ENCODE assay signal across 18 cellular contexts in genomic region chr20:16040742-16041141, GRCh38.
"Had no signal": no experiment of that assay in that cellular context is flagged by ENCODE, and none has a peak within 500 bp of the region (broad histone marks: within the 10 kb centered on the region; RNA-seq: fewer than 3 reads in every experiment).

No MANE protein-coding gene starts in this region.

- DNase-seq: activated CD4-positive, alpha-beta memory T cell treated with anti-CD3 and anti-CD28 coated beads, Interleukin-2, amount 10 ng/mL, durations not matched to agents 7 days and 5 days; activated CD4-positive, alpha-beta T cell treated with anti-CD3 and anti-CD28 coated beads for 36 hours; activated CD8-positive, alpha-beta memory T cell treated with anti-CD3 and anti-CD28 coated beads, Interleukin-2, amount 50 U/mL, for 4 hours; activated naive CD4-positive, alpha-beta T cell; colonic mucosa; effector CD8-positive, alpha-beta T cell; left ventricle myocardium superior; mesendoderm; ovary; stimulated activated CD4-positive, alpha-beta T cell treated with anti-CD3 and anti-CD28 coated beads, Interleukin-2, amount 100 ng/mL, for 48 hours; stomach; T1000 had no signal

- H3K4me1 Mint-ChIP-seq: activated CD4-positive, alpha-beta memory T cell treated with anti-CD3 and anti-CD28 coated beads, Interleukin-2, amount 10 ng/mL, durations not matched to agents 7 days and 5 days; activated CD4-positive, alpha-beta T cell treated with anti-CD3 and anti-CD28 coated beads for 36 hours had no signal

- H3K36me3 ChIP-seq: cardiac muscle cell, colonic mucosa, ovary, stomach, thoracic aorta had no signal

- H3K4me2 ChIP-seq: hepatocyte had no signal

- H3K4me1 ChIP-seq: colonic mucosa, stomach had no signal

- H3K27me3 ChIP-seq: cardiac muscle cell, colonic mucosa, hepatocyte, ovary, stomach had no signal

- H3K27ac Mint-ChIP-seq: activated CD4-positive, alpha-beta memory T cell treated with anti-CD3 and anti-CD28 coated beads, Interleukin-2, amount 10 ng/mL, durations not matched to agents 7 days and 5 days; activated CD4-positive, alpha-beta T cell treated with anti-CD3 and anti-CD28 coated beads for 36 hours; activated T-helper 1 cell treated with anti-CD3 and anti-CD28 coated beads, Interleukin-12 subunit alpha, Interleukin-12 subunit beta, Interleukin-2, Interleukin-4 antibody, amounts not matched to agents 30 ng/mL and 10 ng/mL and 1 ng/mL, durations not matched to agents 14 hours and 24 hours and 36 hours had no signal

- H3K4me3 ChIP-seq: cardiac muscle cell, colonic mucosa, hepatocyte, ovary, stomach, thoracic aorta had no signal

- H3K27ac ChIP-seq: cardiac muscle cell, colonic mucosa, hepatocyte, ovary, stomach, thoracic aorta, VCaP had no signal

- H3K4me3 Mint-ChIP-seq: activated CD4-positive, alpha-beta memory T cell treated with anti-CD3 and anti-CD28 coated beads, Interleukin-2, amount 10 ng/mL, durations not matched to agents 7 days and 5 days; activated CD4-positive, alpha-beta T cell treated with anti-CD3 and anti-CD28 coated beads for 36 hours; activated T-helper 1 cell treated with anti-CD3 and anti-CD28 coated beads, Interleukin-12 subunit alpha, Interleukin-12 subunit beta, Interleukin-2, Interleukin-4 antibody, amounts not matched to agents 30 ng/mL and 10 ng/mL and 1 ng/mL, durations not matched to agents 14 hours and 24 hours and 36 hours; neural crest cell had no signal

- H3K9me3 ChIP-seq: colonic mucosa, ovary, stomach, thoracic aorta had no signal

- H3K27me3 Mint-ChIP-seq: activated CD4-positive, alpha-beta memory T cell treated with anti-CD3 and anti-CD28 coated beads, Interleukin-2, amount 10 ng/mL, durations not matched to agents 7 days and 5 days; activated CD4-positive, alpha-beta T cell treated with anti-CD3 and anti-CD28 coated beads for 36 hours had no signal

- H3K9me3 Mint-ChIP-seq: activated T-helper 1 cell treated with anti-CD3 and anti-CD28 coated beads, Interleukin-12 subunit alpha, Interleukin-12 subunit beta, Interleukin-2, Interleukin-4 antibody, amounts not matched to agents 30 ng/mL and 10 ng/mL and 1 ng/mL, durations not matched to agents 14 hours and 24 hours and 36 hours had no signal
